In the genomic region with DNA sequence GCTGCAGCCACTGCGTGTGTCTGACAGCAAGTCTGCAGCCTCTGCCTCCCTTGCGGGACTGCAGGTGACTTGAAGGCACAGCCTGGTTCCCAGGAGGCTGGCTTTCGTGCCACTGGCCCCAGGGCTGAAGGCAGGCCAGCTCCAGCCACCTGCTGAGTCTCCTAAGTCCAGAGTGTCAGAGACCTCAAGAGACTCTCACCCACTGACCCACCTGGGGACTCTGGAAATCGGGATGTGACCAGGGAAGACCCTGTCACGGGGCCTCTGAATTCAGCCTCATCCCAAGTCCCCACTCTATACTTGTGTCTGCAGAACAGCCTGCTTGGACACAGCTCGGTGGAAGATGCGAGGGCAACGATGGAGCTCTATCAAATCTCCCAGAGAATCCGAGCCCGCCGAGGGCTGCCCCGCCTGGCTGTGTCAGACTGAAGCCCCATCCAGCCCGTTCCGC, we compare ENCODE assay signal across 25 cellular contexts. TPM values are rescaled to one million over a fixed set of nuclear protein-coding genes. Genes with fewer than 3 reads are reported as not detected.
DNase-seq lines count a peak whose midpoint lies in the region; ATAC-seq and TF ChIP-seq lines count a peak whose summit lies in the region.
"Had no signal": no experiment of that assay in that cellular context is flagged by ENCODE, and none has a peak within 500 bp of the region (broad histone marks: within the 10 kb centered on the region; RNA-seq: fewer than 3 reads in every experiment).

No MANE protein-coding gene starts in this region.

- peak overlapping the region; percentile 64 for H3K27ac Mint-ChIP-seq in activated CD4-positive, alpha-beta T cell treated with anti-CD3 and anti-CD28 coated beads, Interleukin-2, amount 10 ng/mL, durations not matched to agents 24 days and 14 days
- peak overlapping the region; percentile 89 for H3K27ac Mint-ChIP-seq in T-helper 17 cell
- peak overlapping the region; percentile 69 for H3K27ac Mint-ChIP-seq in stimulated activated effector memory CD8-positive, alpha-beta T cell treated with anti-CD3 and anti-CD28 coated beads, Interleukin-12 subunit alpha, Interleukin-12 subunit beta, amount 100 ng/mL, for 72 hours

- ATAC-seq in T-helper 17 cell (no peak), GM19351 (IDR thresholded peaks at IDR 0.05; ENCODE audit: unreplicated experiment) (no peak), HG03159 (IDR thresholded peaks at IDR 0.05; ENCODE audit: unreplicated experiment) (no peak)
- ATAC-seq in stimulated activated effector memory CD8-positive, alpha-beta T cell treated with anti-CD3 and anti-CD28 coated beads, Interleukin-12 subunit alpha, Interleukin-12 subunit beta, amount 100 ng/mL, for 72 hours: no peak
- ATAC-seq: foreskin keratinocyte; Right ventricle myocardium inferior; stimulated activated naive CD8-positive, alpha-beta T cell treated with anti-CD3 and anti-CD28 coated beads, Interleukin-15, amount 100 ng/mL, for 72 hours had no signal

- H3K36me3 Mint-ChIP-seq in activated CD4-positive, alpha-beta T cell treated with anti-CD3 and anti-CD28 coated beads, Interleukin-2, amount 10 ng/mL, durations not matched to agents 24 days and 14 days (ENCODE audit: low read depth): peaks cover 24% of the 10 kb centered on the region
- H3K36me3 Mint-ChIP-seq in T-helper 17 cell (ENCODE audit: low read depth): peaks cover 2% of the 10 kb centered on the region
- peaks cover 9% of the 10 kb centered on the region for H3K36me3 Mint-ChIP-seq in stimulated activated effector memory CD8-positive, alpha-beta T cell treated with anti-CD3 and anti-CD28 coated beads, Interleukin-12 subunit alpha, Interleukin-12 subunit beta, amount 100 ng/mL, for 72 hours

- H3K4me3 Mint-ChIP-seq in activated CD4-positive, alpha-beta T cell treated with anti-CD3 and anti-CD28 coated beads, Interleukin-2, amount 10 ng/mL, durations not matched to agents 24 days and 14 days: no peak overlapping the region
- peak overlapping the region; percentile 39 for H3K4me3 Mint-ChIP-seq in T-helper 17 cell
- no peak overlapping the region for H3K4me3 Mint-ChIP-seq in stimulated activated effector memory CD8-positive, alpha-beta T cell treated with anti-CD3 and anti-CD28 coated beads, Interleukin-12 subunit alpha, Interleukin-12 subunit beta, amount 100 ng/mL, for 72 hours
- H3K4me3 Mint-ChIP-seq: neural crest cell; stimulated activated naive CD8-positive, alpha-beta T cell treated with anti-CD3 and anti-CD28 coated beads, Interleukin-15, amount 100 ng/mL, for 72 hours had no signal

- TF ChIP-seq EP300 in esophagus muscularis mucosa (IDR thresholded peaks at IDR 0.05): no peak

- H3K4me1 ChIP-seq in esophagus muscularis mucosa (peaks cover 4 to 11% (median 8%) of the 10 kb centered on the region in 4 donors), prostate gland (replicated peaks) (no peaks in the 10 kb centered on the region)
- H3K4me1 ChIP-seq: BE2C had no signal

- H3K9me3 Mint-ChIP-seq in activated CD4-positive, alpha-beta T cell treated with anti-CD3 and anti-CD28 coated beads, Interleukin-2, amount 10 ng/mL, durations not matched to agents 24 days and 14 days: no peaks in the 10 kb centered on the region
- H3K9me3 Mint-ChIP-seq in stimulated activated effector memory CD8-positive, alpha-beta T cell treated with anti-CD3 and anti-CD28 coated beads, Interleukin-12 subunit alpha, Interleukin-12 subunit beta, amount 100 ng/mL, for 72 hours: no peaks in the 10 kb centered on the region
- H3K9me3 Mint-ChIP-seq: neural crest cell; stimulated activated naive CD8-positive, alpha-beta T cell treated with anti-CD3 and anti-CD28 coated beads, Interleukin-15, amount 100 ng/mL, for 72 hours had no signal

- H3K27me3 ChIP-seq in esophagus muscularis mucosa (peaks cover 0 to 11% (median 0%) of the 10 kb centered on the region in 4 donors), prostate gland (replicated peaks; ENCODE audit: insufficient read depth) (no peaks in the 10 kb centered on the region)
- H3K27me3 ChIP-seq: foreskin keratinocyte had no signal

- no peaks in the 10 kb centered on the region for H3K36me3 ChIP-seq in esophagus muscularis mucosa
- H3K36me3 ChIP-seq in prostate gland: no peaks in the 10 kb centered on the region
- H3K36me3 ChIP-seq: BE2C, left ventricle myocardium inferior had no signal

- no peaks in the 10 kb centered on the region for H3K9me3 ChIP-seq in T-helper 17 cell (ENCODE audit: control insufficient read depth, low read length, poor library complexity, severe bottlenecking)
- no peaks in the 10 kb centered on the region for H3K9me3 ChIP-seq in esophagus muscularis mucosa
- no peaks in the 10 kb centered on the region for H3K9me3 ChIP-seq in prostate gland
- H3K9me3 ChIP-seq: BE2C, left ventricle myocardium inferior had no signal

- TF ChIP-seq CTCF in esophagus muscularis mucosa (IDR thresholded peaks at IDR 0.05): no peak
- no peak for TF ChIP-seq CTCF in prostate gland (IDR thresholded peaks at IDR 0.05)

- DNase-seq in activated CD4-positive, alpha-beta T cell treated with anti-CD3 and anti-CD28 coated beads, Interleukin-2, amount 10 ng/mL, durations not matched to agents 24 days and 14 days: no peak
- DNase-seq in activated CD4-positive, alpha-beta T cell treated with anti-CD3 and anti-CD28 coated beads, Interleukin-2, amount 50 U/mL, for 48 hours: no peak
- DNase-seq in T-helper 17 cell (no peak), esophagus muscularis mucosa (ENCODE audit: extremely low spot score) (peak; percentile 88), prostate gland (ENCODE audit: low spot score) (no peak)
- peak in 1 of 2 donors; percentile 46 for DNase-seq in stimulated activated effector memory CD8-positive, alpha-beta T cell treated with anti-CD3 and anti-CD28 coated beads, Interleukin-12 subunit alpha, Interleukin-12 subunit beta, amount 100 ng/mL, for 72 hours (ENCODE audit: low spot score in 2 of 2)
- DNase-seq: activated naive CD4-positive, alpha-beta T cell treated with Interleukin-2 at 50 U/mL for 16 hours; BE2C; central memory CD4-positive, alpha-beta T cell; EL; erythroblast; foreskin keratinocyte; left ventricle myocardium inferior; NCI-H1092; NCI-H187 treated with DMSO at 0.1 percent for 48 hours; NCI-H345; NCI-H82; stimulated activated CD4-positive, alpha-beta T cell treated with anti-CD3 and anti-CD28 coated beads, Interleukin-2, amount 100 ng/mL, for 48 hours; trophoblast cell had no signal

- H3K27me3 Mint-ChIP-seq in activated CD4-positive, alpha-beta T cell treated with anti-CD3 and anti-CD28 coated beads, Interleukin-2, amount 10 ng/mL, durations not matched to agents 24 days and 14 days: no peaks in the 10 kb centered on the region
- no peaks in the 10 kb centered on the region for H3K27me3 Mint-ChIP-seq in T-helper 17 cell
- H3K27me3 Mint-ChIP-seq: stimulated activated naive CD8-positive, alpha-beta T cell treated with anti-CD3 and anti-CD28 coated beads, Interleukin-15, amount 100 ng/mL, for 72 hours had no signal

- WGBS in esophagus muscularis mucosa: 79% methylated on average over 8 of the region's 14 CpGs
- 84% methylated on average over 14 of the region's 14 CpGs for WGBS in prostate gland

- H3K4me3 ChIP-seq in esophagus muscularis mucosa: no peak overlapping the region
- H3K4me3 ChIP-seq in prostate gland: no peak overlapping the region
- H3K4me3 ChIP-seq: left ventricle myocardium inferior, smooth muscle cell had no signal

- TF ChIP-seq POLR2A in esophagus muscularis mucosa (IDR thresholded peaks at IDR 0.05; ENCODE audit: low read depth) (no peak), prostate gland (IDR thresholded peaks at IDR 0.05) (no peak)

- intact Hi-C loops in activated CD4-positive, alpha-beta T cell treated with anti-CD3 and anti-CD28 coated beads, Interleukin-2, amount 10 ng/mL, durations not matched to agents 24 days and 14 days (cut with micrococcal nuclease): no loop called here
- intact Hi-C loops in esophagus muscularis mucosa (cut with DNase I): loop anchor here (5.0 kb wide), 1 partner anchor 177 kb away; no protein-coding TSS in a partner anchor
- intact Hi-C loops in prostate gland (cut with DNase I): loop anchor here (5.0 kb wide), 1 partner anchor 177 kb away; no protein-coding TSS in a partner anchor

- H3K27ac ChIP-seq in esophagus muscularis mucosa (replicated peaks in 1 of 4) (no peak overlapping the region), prostate gland (no peak overlapping the region)
- H3K27ac ChIP-seq: foreskin keratinocyte, left ventricle myocardium inferior had no signal

- H3K4me1 Mint-ChIP-seq in activated CD4-positive, alpha-beta T cell treated with anti-CD3 and anti-CD28 coated beads, Interleukin-2, amount 10 ng/mL, durations not matched to agents 24 days and 14 days: peaks cover 19% of the 10 kb centered on the region
- H3K4me1 Mint-ChIP-seq in T-helper 17 cell: peaks cover 35% of the 10 kb centered on the region
- peaks cover 41% of the 10 kb centered on the region for H3K4me1 Mint-ChIP-seq in stimulated activated effector memory CD8-positive, alpha-beta T cell treated with anti-CD3 and anti-CD28 coated beads, Interleukin-12 subunit alpha, Interleukin-12 subunit beta, amount 100 ng/mL, for 72 hours

RNA-seq across cellular contexts. Expression of a gene that starts 16.3 kb away (rescaled TPM):
- total RNA-seq in activated CD4-positive, alpha-beta T cell treated with anti-CD3 and anti-CD28 coated beads, Interleukin-2, amount 10 ng/mL, durations not matched to agents 24 days and 14 days: 33.9 and 35.5 TPM in 2 replicates
- total RNA-seq in T-helper 17 cell (100 to 1,000 TPM; 124 to 141 TPM), esophagus muscularis mucosa (10 to 100 TPM in 2 of 4 donors, 1 to 10 TPM in 2; 6.1 to 21.2 (median 9.8) TPM), prostate gland (10 to 100 TPM in 1 of 2 donors, 1 to 10 TPM in 1; 6.9 to 16.3 TPM)

RNA-seq across cellular contexts. Expression of a gene that starts 34.0 kb away (rescaled TPM):
- 72.4 and 75.7 TPM in 2 replicates for total RNA-seq in activated CD4-positive, alpha-beta T cell treated with anti-CD3 and anti-CD28 coated beads, Interleukin-2, amount 10 ng/mL, durations not matched to agents 24 days and 14 days
- total RNA-seq in T-helper 17 cell: 10 to 100 TPM; 32.2 to 41.0 TPM
- total RNA-seq in esophagus muscularis mucosa: 10 to 100 TPM; 13.3 to 29.0 (median 23.4) TPM
- 10 to 100 TPM; 20.4 to 30.4 TPM for total RNA-seq in prostate gland
